ENCODE assay signal across 13 cellular contexts in genomic region chr14:34053666-34054065, GRCh38.
DNase-seq lines count a peak whose midpoint lies in the region; ATAC-seq, FAIRE-seq and TF ChIP-seq lines count a peak whose summit lies in the region.
"Had no signal": no experiment of that assay in that cellular context is flagged by ENCODE, and none has a peak within 500 bp of the region (broad histone marks: within the 10 kb centered on the region; RNA-seq: fewer than 3 reads in every experiment).

No MANE protein-coding gene starts in this region.

- no peaks in the 10 kb centered on the region for H3K27me3 Mint-ChIP-seq in T-helper 2 cell treated with Interferon-gamma antibody and Interleukin-4, amounts not matched to agents 5 μg/mL and 100 μg/mL, for 36 hours (ENCODE audit: low read depth)
- peaks cover 8% of the 10 kb centered on the region for H3K27me3 Mint-ChIP-seq in endothelial cell (ENCODE audit: unreplicated experiment)

- peaks cover 70% of the 10 kb centered on the region for H3K4me1 Mint-ChIP-seq in T-helper 2 cell treated with Interferon-gamma antibody and Interleukin-4, amounts not matched to agents 5 μg/mL and 100 μg/mL, for 36 hours (ENCODE audit: low read depth)
- peaks cover 25% of the 10 kb centered on the region for H3K4me1 Mint-ChIP-seq in endothelial cell (ENCODE audit: unreplicated experiment)
- H3K4me1 Mint-ChIP-seq: IgD-negative memory B cell had no signal

- H3K4me3 ChIP-seq in right lobe of liver (no peak overlapping the region), transverse colon (no peak overlapping the region), small intestine (ENCODE audit: low read depth in 1 of 2, low read length in 2 of 2) (no peak overlapping the region)

- H3K9me3 ChIP-seq in right lobe of liver: no peaks in the 10 kb centered on the region
- H3K9me3 ChIP-seq in transverse colon: no peaks in the 10 kb centered on the region
- no peaks in the 10 kb centered on the region for H3K9me3 ChIP-seq in small intestine (ENCODE audit: control insufficient read depth, low read depth)

- no peaks in the 10 kb centered on the region for H3K27me3 ChIP-seq in right lobe of liver
- H3K27me3 ChIP-seq in transverse colon: no peaks in the 10 kb centered on the region
- no peaks in the 10 kb centered on the region for H3K27me3 ChIP-seq in small intestine (ENCODE audit: control insufficient read depth in 2 of 2, insufficient read depth in 2 of 2, low read length in 2 of 2)

- in situ Hi-C loops in transverse colon (cut with MboI; ENCODE audit: low pct_ligation_motif_present in 1 of 4, low pct_unique_long_range_greater_than_20kb in 1 of 4, low sequenced_read_pairs in 3 of 4): no loop called here

- H3K4me1 ChIP-seq in right lobe of liver (no peaks in the 10 kb centered on the region), transverse colon (peaks cover 0 to 16% (median 12%) of the 10 kb centered on the region in 4 donors), small intestine (ENCODE audit: control insufficient read depth in 2 of 2, insufficient read depth in 1 of 2, low read depth in 1 of 2, low read length in 1 of 2) (peaks cover 0 to 13% of the 10 kb centered on the region in 2 donors)

- H3K4me3 Mint-ChIP-seq in T-helper 2 cell treated with Interferon-gamma antibody and Interleukin-4, amounts not matched to agents 5 μg/mL and 100 μg/mL, for 36 hours: peak overlapping the region; percentile 13
- H3K4me3 Mint-ChIP-seq in endothelial cell (ENCODE audit: unreplicated experiment): no peak overlapping the region
- H3K4me3 Mint-ChIP-seq: IgD-negative memory B cell had no signal

- FAIRE-seq in small intestine (lab: Jason Lieb, UNC): no peak

- H3K36me3 Mint-ChIP-seq in T-helper 2 cell treated with Interferon-gamma antibody and Interleukin-4, amounts not matched to agents 5 μg/mL and 100 μg/mL, for 36 hours (ENCODE audit: low read depth): peaks cover 24% of the 10 kb centered on the region
- no peaks in the 10 kb centered on the region for H3K36me3 Mint-ChIP-seq in endothelial cell (ENCODE audit: low read depth, unreplicated experiment)
- H3K36me3 Mint-ChIP-seq: IgD-negative memory B cell had no signal

- H3K36me3 ChIP-seq in right lobe of liver (no peaks in the 10 kb centered on the region), transverse colon (no peaks in the 10 kb centered on the region), small intestine (ENCODE audit: control insufficient read depth in 2 of 2, insufficient read depth in 2 of 2, low read length in 2 of 2) (no peaks in the 10 kb centered on the region)

- H3K27ac ChIP-seq in right lobe of liver: no peak overlapping the region
- peak overlapping the region in 3 of 4 donors; percentile 10 to 41 (median 12) for H3K27ac ChIP-seq in transverse colon
- H3K27ac ChIP-seq in small intestine (ENCODE audit: low read depth in 1 of 2, low read length in 1 of 2): no peak overlapping the region

- H3K9me3 Mint-ChIP-seq in T-helper 2 cell treated with Interferon-gamma antibody and Interleukin-4, amounts not matched to agents 5 μg/mL and 100 μg/mL, for 36 hours: peaks cover 11% of the 10 kb centered on the region
- no peaks in the 10 kb centered on the region for H3K9me3 Mint-ChIP-seq in endothelial cell (ENCODE audit: unreplicated experiment)

- TF ChIP-seq EP300 in transverse colon (IDR thresholded peaks at IDR 0.05; ENCODE audit: low read depth): no peak

- TF ChIP-seq POLR2A in right lobe of liver (IDR thresholded peaks at IDR 0.05) (no peak), transverse colon (IDR thresholded peaks at IDR 0.05) (no peak)

- peak overlapping the region; percentile 15 for H3K27ac Mint-ChIP-seq in T-helper 2 cell treated with Interferon-gamma antibody and Interleukin-4, amounts not matched to agents 5 μg/mL and 100 μg/mL, for 36 hours
- peak overlapping the region; percentile 72 for H3K27ac Mint-ChIP-seq in endothelial cell (ENCODE audit: unreplicated experiment)
- H3K27ac Mint-ChIP-seq: IgD-negative memory B cell, progenitor cell of endocrine pancreas had no signal

- no peak for DNase-seq in T-helper 2 cell treated with Interferon-gamma antibody and Interleukin-4, amounts not matched to agents 5 μg/mL and 100 μg/mL, for 36 hours (ENCODE audit: low spot score)
- DNase-seq in T-helper 2 cell (no peak), endothelial cell (ENCODE audit: low spot score) (peak; percentile 11), right lobe of liver (no peak), transverse colon (peak; percentile 33), NCI-H2227 treated with DMSO at 0.1 percent for 48 hours (lab: John Stamatoyannopoulos, UW) (no peak), small intestine (no peak)
- DNase-seq: ACHN, GF-D8, NCI-H2171 had no signal

- 76% methylated on average over 3 of the region's 3 CpGs for WGBS in right lobe of liver (ENCODE audit: insufficient coverage, low coverage, low lambda C conversion rate, missing lambda C conversion rate)
- 71 to 80% methylated on average over 3 of the region's 3 CpGs for WGBS in transverse colon (ENCODE audit: low coverage in 1 of 2), 2 donors
- WGBS in small intestine, 3 donors: 74 to 90% (median 78%) methylated on average over 3 of the region's 3 CpGs

- TF ChIP-seq CTCF in endothelial cell (IDR thresholded peaks at IDR 0.05; ENCODE audit: unreplicated experiment): no peak
- no peak for TF ChIP-seq CTCF in right lobe of liver (IDR thresholded peaks at IDR 0.05)
- peak in 1 of 5 experiments; percentile 9 for TF ChIP-seq CTCF in transverse colon (IDR thresholded peaks at IDR 0.05)

- intact Hi-C loops in right lobe of liver (cut with DNase I) (no loop called here), transverse colon (cut with DNase I; ENCODE audit: low total_unique reads) (no loop called here)

- ATAC-seq in right lobe of liver (peak; percentile 34 to 69 (median 56)), GM21360 (IDR thresholded peaks at IDR 0.05; ENCODE audit: unreplicated experiment) (no peak)

Comparison
In these comparisons a context has a peak if more than half of its experiments do, and no peak if none do; other contexts are left out.
1. DNase-seq: peak in endothelial cell (single experiment) and transverse colon (single experiment); none in T-helper 2 cell treated with Interferon-gamma antibody and Interleukin-4, amounts not matched to agents 5 μg/mL and 100 μg/mL, for 36 hours (single experiment), T-helper 2 cell (0 of 5), right lobe of liver (0 of 3), NCI-H2227 treated with DMSO at 0.1 percent for 48 hours (single experiment) and small intestine (single experiment).
2. H3K27ac ChIP-seq: peak in transverse colon (3 of 4); none in right lobe of liver (0 of 3) and small intestine (0 of 2).